Comparison of ENCODE assay signal across 24 cellular contexts in the genomic region with DNA sequence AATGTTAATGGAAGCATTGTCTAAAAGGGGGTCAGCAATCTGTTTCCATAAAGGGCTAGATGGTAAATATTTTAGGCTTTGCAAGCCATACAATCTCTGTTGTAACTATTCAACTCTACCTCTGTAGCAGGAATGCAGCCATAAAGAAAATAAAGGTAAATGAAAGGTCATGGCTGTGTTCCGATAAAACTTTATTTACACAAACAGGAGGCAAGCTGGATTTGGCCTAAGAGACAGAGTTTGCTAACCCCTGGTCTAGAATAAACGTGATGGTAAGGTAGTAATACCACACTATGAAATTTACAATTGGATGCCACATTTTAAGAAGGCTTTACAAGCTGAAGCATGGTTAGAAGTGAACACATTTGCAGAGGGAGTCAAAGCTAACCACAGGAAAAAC.
A peak's percentile ranks its signal among the peaks of the same experiment; 100 is the strongest.
DNase-seq lines count a peak whose midpoint lies in the region; ATAC-seq, FAIRE-seq and TF ChIP-seq lines count a peak whose summit lies in the region.
"Had no signal": no experiment of that assay in that cellular context is flagged by ENCODE, and none has a peak within 500 bp of the region (broad histone marks: within the 10 kb centered on the region; RNA-seq: fewer than 3 reads in every experiment).

No MANE protein-coding gene starts in this region.

- no peak for TF ChIP-seq EP300 in K562 (IDR thresholded peaks at IDR 0.05; ENCODE audit: low read length)

- TF ChIP-seq POLR2A in GM12892 (IDR thresholded peaks at IDR 0.05; ENCODE audit: low read depth, low read length) (no peak), H54 (IDR thresholded peaks at IDR 0.05; ENCODE audit: low read depth, low read length) (no peak), K562 (conservative IDR thresholded peaks at IDR 0.05) (no peak)

- H3K36me3 ChIP-seq in K562 (ENCODE audit: control insufficient read depth, insufficient read depth, low read length) (no peaks in the 10 kb centered on the region), liver (ENCODE audit: control insufficient read depth in 4 of 4, insufficient read depth in 3 of 4, low read depth in 1 of 4, low read length in 3 of 4) (no peaks in the 10 kb centered on the region), endodermal cell (ENCODE audit: control insufficient read depth, insufficient read depth, low read length) (peaks cover 15% of the 10 kb centered on the region)
- no peaks in the 10 kb centered on the region for H3K36me3 ChIP-seq in CD8-positive, alpha-beta T cell (ENCODE audit: insufficient read depth, low read length)
- H3K36me3 ChIP-seq: BE2C, BLaER1 had no signal

- H4K20me1 ChIP-seq in K562 (replicated peaks; ENCODE audit: control insufficient read depth, insufficient read depth, low read length), result no peaks in the 10 kb centered on the region
- H4K20me1 ChIP-seq: BLaER1 had no signal

- in situ Hi-C loops in K562 (cut with MboI), result no loop called here

- ATAC-seq in K562, result no peak
- ATAC-seq in CD8-positive, alpha-beta T cell, result no peak

- H3K4me1 ChIP-seq in K562 (replicated peaks in 1 of 2; ENCODE audit: control insufficient read depth in 2 of 2, insufficient read depth in 2 of 2, low read length in 2 of 2) (no peaks in the 10 kb centered on the region), liver (ENCODE audit: control insufficient read depth in 4 of 4, insufficient read depth in 4 of 4, low read length in 3 of 4) (no peaks in the 10 kb centered on the region), endodermal cell (ENCODE audit: control insufficient read depth, insufficient read depth, low read length) (no peaks in the 10 kb centered on the region)
- no peaks in the 10 kb centered on the region for H3K4me1 ChIP-seq in CD8-positive, alpha-beta T cell (ENCODE audit: insufficient read depth, low read length)
- H3K4me1 ChIP-seq: BE2C, BLaER1, Caco-2 had no signal

- no peaks in the 10 kb centered on the region for H3K27me3 Mint-ChIP-seq in CD8-positive, alpha-beta T cell (ENCODE audit: low read depth)
- H3K27me3 Mint-ChIP-seq in endodermal cell (ENCODE audit: insufficient read depth), result no peaks in the 10 kb centered on the region
- H3K27me3 Mint-ChIP-seq: CD4-positive, alpha-beta memory T cell; CD4-positive, CD25-positive, alpha-beta regulatory T cell had no signal

- H3K9me1 ChIP-seq in K562 (ENCODE audit: control insufficient read depth, insufficient read depth, low read length), result no peaks in the 10 kb centered on the region

- H3K36me3 Mint-ChIP-seq in CD8-positive, alpha-beta T cell, result peaks cover 28% of the 10 kb centered on the region
- peaks cover 3% of the 10 kb centered on the region for H3K36me3 Mint-ChIP-seq in endodermal cell (ENCODE audit: low read depth)
- H3K36me3 Mint-ChIP-seq: CD14-positive monocyte had no signal

- H2AFZ ChIP-seq in K562 (ENCODE audit: low read depth, low read length), result no peak overlapping the region

- no peak overlapping the region for H3K4me2 ChIP-seq in K562 (ENCODE audit: insufficient read depth, low read length)
- H3K4me2 ChIP-seq: BLaER1 had no signal

- H3K9me3 ChIP-seq in K562 (replicated peaks; ENCODE audit: control insufficient read depth, insufficient read depth, low read depth, low read length) (no peaks in the 10 kb centered on the region), liver (ENCODE audit: control insufficient read depth in 4 of 4, low read length in 3 of 4) (no peaks in the 10 kb centered on the region), endodermal cell (ENCODE audit: control insufficient read depth, low read length) (no peaks in the 10 kb centered on the region)
- no peaks in the 10 kb centered on the region for H3K9me3 ChIP-seq in CD8-positive, alpha-beta T cell (ENCODE audit: low read length)
- H3K9me3 ChIP-seq: BE2C, BLaER1, Caco-2 had no signal

- intact Hi-C loops in K562 (cut with micrococcal nuclease), result no loop called here
- intact Hi-C loops in CD8-positive, alpha-beta T cell (cut with DNase I, micrococcal nuclease), result no loop called here

- H3K27me3 ChIP-seq in K562 (ENCODE audit: control insufficient read depth in 2 of 2, insufficient read depth in 2 of 2, low read length in 2 of 2), result no peaks in the 10 kb centered on the region
- H3K27me3 ChIP-seq in liver (ENCODE audit: control insufficient read depth in 4 of 4, insufficient read depth in 4 of 4, low read length in 3 of 4), result no peaks in the 10 kb centered on the region
- H3K27me3 ChIP-seq in CD8-positive, alpha-beta T cell (ENCODE audit: insufficient read depth, low read length), result no peaks in the 10 kb centered on the region
- H3K27me3 ChIP-seq in endodermal cell (ENCODE audit: control insufficient read depth, insufficient read depth, low read length, poor library complexity, severe bottlenecking), result no peaks in the 10 kb centered on the region
- H3K27me3 ChIP-seq: BE2C, BLaER1 had no signal

- no peak for DNase-seq in GM12892 (ENCODE audit: insufficient read length)
- no peak for DNase-seq in H54 (ENCODE audit: insufficient read length, low spot score)
- no peak for DNase-seq in K562 (ENCODE audit: extremely low read depth in 1 of 4, low spot score in 3 of 4)
- no peak for DNase-seq in CD8-positive, alpha-beta T cell
- DNase-seq in endodermal cell, result no peak
- DNase-seq in HuH-7.5 (ENCODE audit: low spot score), result no peak
- no peak for DNase-seq in superior temporal gyrus (ENCODE audit: extremely low spot score)
- DNase-seq: 8988T; ACHN; BE2C; C1 segment of cervical spinal cord; Caco-2; Calu3; CD4-positive, alpha-beta memory T cell; CD4-positive, CD25-positive, alpha-beta regulatory T cell; DMS79 treated with DMSO at 0.1 percent for 48 hours; GF-D8 had no signal

- TF ChIP-seq CTCF in K562 (IDR thresholded peaks at IDR 0.05 in 2 of 3, conservative IDR thresholded peaks at IDR 0.05 in 1 of 3; ENCODE audit: insufficient read depth in 2 of 3, low read depth in 1 of 3, low read length in 3 of 3) (no peak), liver (IDR thresholded peaks at IDR 0.05; ENCODE audit: low read depth, low read length, missing input control) (no peak), endodermal cell (conservative IDR thresholded peaks at IDR 0.05) (no peak)
- TF ChIP-seq CTCF in CD8-positive, alpha-beta T cell (IDR thresholded peaks at IDR 0.05), result no peak

- no peaks in the 10 kb centered on the region for H3K79me2 ChIP-seq in K562 (ENCODE audit: control insufficient read depth, insufficient read depth, low read length)

- 2% methylated on average over 2 of the region's 2 CpGs for WGBS in K562 (ENCODE audit: insufficient coverage, low coverage, missing lambda C conversion rate)
- WGBS in liver, result 44% methylated on average over 2 of the region's 2 CpGs
- 83 to 93% methylated on average over 1 to 2 of the region's 2 CpGs for WGBS in endodermal cell (ENCODE audit: insufficient coverage in 1 of 2, insufficient read length in 1 of 2), 2 experiments

- H3K27ac ChIP-seq in K562 (ENCODE audit: extremely low read depth, low read depth, low read length) (no peak overlapping the region), liver (ENCODE audit: low read depth in 1 of 2, low read length in 2 of 2) (no peak overlapping the region), endodermal cell (ENCODE audit: low read depth, low read length) (no peak overlapping the region)
- no peak overlapping the region for H3K27ac ChIP-seq in CD8-positive, alpha-beta T cell (ENCODE audit: low read depth, low read length)
- H3K27ac ChIP-seq: BLaER1 had no signal

- POLR2A ChIA-PET in K562 (lab: Yijun Ruan, JAX), result no interaction called here
- POLR2A ChIA-PET in CD8-positive, alpha-beta T cell (lab: Charles Lee), result no interaction called here

- no peak for TF ChIP-seq RAD21 in K562 (CRISPR knock-in tag; conservative IDR thresholded peaks at IDR 0.05 in 1 of 2, IDR thresholded peaks at IDR 0.05 in 1 of 2)
- no peak for TF ChIP-seq RAD21 in liver (IDR thresholded peaks at IDR 0.05)

- H3K4me3 ChIP-seq in K562 (no peak overlapping the region), liver (ENCODE audit: low read depth in 1 of 3, low read length in 3 of 3) (no peak overlapping the region), endodermal cell (ENCODE audit: low read length) (no peak overlapping the region)
- no peak overlapping the region for H3K4me3 ChIP-seq in CD8-positive, alpha-beta T cell (ENCODE audit: low read depth, low read length)
- H3K4me3 ChIP-seq: BLaER1 had no signal

- CTCF ChIA-PET in K562 (lab: Yijun Ruan, JAX; ENCODE audit: low intra/inter-chr PET ratio), result no interaction called here
- CTCF ChIA-PET in CD8-positive, alpha-beta T cell (lab: Charles Lee), result no interaction called here

- BruUV-seq in K562 (replicated peaks; lab: Mats Ljungman, UMichigan), result no TSS peak

- no peaks in the 10 kb centered on the region for H3K4me1 Mint-ChIP-seq in CD8-positive, alpha-beta T cell (ENCODE audit: low read depth)
- H3K4me1 Mint-ChIP-seq in endodermal cell, result no peaks in the 10 kb centered on the region
- H3K4me1 Mint-ChIP-seq: CD14-positive monocyte; CD4-positive, CD25-positive, alpha-beta regulatory T cell had no signal

- no peak overlapping the region for H3K27ac Mint-ChIP-seq in CD8-positive, alpha-beta T cell
- no peak overlapping the region for H3K27ac Mint-ChIP-seq in endodermal cell
- H3K27ac Mint-ChIP-seq: CD14-positive monocyte; CD4-positive, alpha-beta memory T cell; CD4-positive, CD25-positive, alpha-beta regulatory T cell had no signal

- FAIRE-seq in GM12892 (lab: Jason Lieb, UNC) (peak; percentile 33), H54 (lab: Jason Lieb, UNC) (peak; percentile 45), K562 (lab: Jason Lieb, UNC) (no peak)
- FAIRE-seq: A204.1, D721Med, G401.6, GM19239 had no signal

- H3K9ac ChIP-seq in K562 (ENCODE audit: insufficient read depth in 1 of 2, low read depth in 2 of 2, low read length in 2 of 2), result no peak overlapping the region
- H3K9ac ChIP-seq in liver (ENCODE audit: low read depth in 1 of 2, low read length in 2 of 2), result no peak overlapping the region
- no peak overlapping the region for H3K9ac ChIP-seq in endodermal cell (ENCODE audit: extremely low read depth, low read length, poor library complexity, severe bottlenecking)
- H3K9ac ChIP-seq: BLaER1 had no signal

- H3K4me3 Mint-ChIP-seq in CD8-positive, alpha-beta T cell, result no peak overlapping the region
- H3K4me3 Mint-ChIP-seq in endodermal cell, result no peak overlapping the region
- H3K4me3 Mint-ChIP-seq: CD14-positive monocyte; CD4-positive, alpha-beta memory T cell; CD4-positive, CD25-positive, alpha-beta regulatory T cell had no signal

- no peaks in the 10 kb centered on the region for H3K9me3 Mint-ChIP-seq in CD8-positive, alpha-beta T cell
- H3K9me3 Mint-ChIP-seq in endodermal cell, result no peaks in the 10 kb centered on the region
- H3K9me3 Mint-ChIP-seq: CD14-positive monocyte; CD4-positive, alpha-beta memory T cell had no signal

TF ChIP-seq in liver, 16 proteins besides CTCF, POLR2A, EP300 and RAD21 (continues in another document):
- TF ChIP-seq RXRA (IDR thresholded peaks at IDR 0.05) (peak; percentile 34 to 41), TAF1 (conservative IDR thresholded peaks at IDR 0.05) (no peak), SP1 (IDR thresholded peaks at IDR 0.05) (no peak)
